In the genomic region with DNA sequence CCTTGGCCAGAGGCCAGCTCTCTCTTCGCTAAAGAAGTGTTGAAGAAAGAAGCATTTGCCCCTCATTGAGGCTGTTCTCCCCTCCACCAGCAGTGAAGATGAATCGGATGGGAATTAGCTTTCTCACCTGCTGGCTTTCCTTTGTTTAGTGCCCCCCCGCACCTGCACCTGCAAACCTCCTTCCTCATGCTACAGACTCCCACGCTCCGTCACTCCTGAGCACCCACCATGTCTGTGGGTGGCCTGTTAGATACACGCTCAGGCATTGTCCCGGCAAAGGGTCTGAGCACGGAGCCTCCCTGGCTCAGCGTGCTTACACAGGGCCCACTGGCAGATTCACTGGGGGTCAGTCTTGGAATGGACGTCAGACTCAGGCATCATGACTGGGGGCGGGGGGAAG, we compare ENCODE assay signal across 29 cellular contexts.
"Had no signal": no experiment of that assay in that cellular context is flagged by ENCODE, and none has a peak within 500 bp of the region (broad histone marks: within the 10 kb centered on the region; RNA-seq: fewer than 3 reads in every experiment).

No MANE protein-coding gene starts in this region.

- ATAC-seq: activated CD4-positive, alpha-beta T cell treated with anti-CD3 and anti-CD28 coated beads for 36 hours; activated CD8-positive, alpha-beta memory T cell treated with anti-CD3 and anti-CD28 coated beads, Interleukin-2, amount 10 ng/mL, durations not matched to agents 7 days and 5 days; activated CD8-positive, alpha-beta T cell treated with anti-CD3 and anti-CD28 coated beads, Interleukin-2, amount 10 ng/mL, durations not matched to agents 7 days and 5 days; activated naive CD8-positive, alpha-beta T cell treated with anti-CD3 and anti-CD28 coated beads, Interleukin-2, amount 50 U/mL, for 24 hours; gastroesophageal sphincter; left cardiac atrium; stimulated activated effector memory CD8-positive, alpha-beta T cell treated with anti-CD3 and anti-CD28 coated beads, Interleukin-12 subunit alpha, Interleukin-12 subunit beta, amount 100 ng/mL, for 72 hours had no signal

- DNase-seq: activated CD4-positive, alpha-beta T cell treated with anti-CD3 and anti-CD28 coated beads for 36 hours; activated CD4-positive, CD25-positive, alpha-beta regulatory T cell; activated CD8-positive, alpha-beta memory T cell treated with anti-CD3 and anti-CD28 coated beads, Interleukin-2, amount 10 ng/mL, durations not matched to agents 7 days and 5 days; activated CD8-positive, alpha-beta T cell treated with anti-CD3 and anti-CD28 coated beads, Interleukin-2, amount 10 ng/mL, durations not matched to agents 7 days and 5 days; activated naive CD8-positive, alpha-beta T cell treated with anti-CD3 and anti-CD28 coated beads, Interleukin-2, amount 50 U/mL, for 24 hours; activated T-cell treated with anti-CD3 and anti-CD28 coated beads, Interleukin-2, amount 50 U/mL, for 48 hours; amygdala; central memory CD4-positive, alpha-beta T cell; hippocampal formation; left cardiac atrium; naive B cell; nephron progenitor cell; ovary; retina; sigmoid colon; small intestine; stimulated activated CD4-positive, alpha-beta T cell treated with anti-CD3 and anti-CD28 coated beads, Interleukin-4, amount 100 ng/mL, for 24 hours; uterus had no signal

- H3K36me3 ChIP-seq: breast epithelium, gastroesophageal sphincter, ovary, prostate gland, sigmoid colon, uterus had no signal

- H3K4me3 Mint-ChIP-seq: activated CD4-positive, alpha-beta T cell treated with anti-CD3 and anti-CD28 coated beads for 36 hours; activated CD8-positive, alpha-beta memory T cell treated with anti-CD3 and anti-CD28 coated beads, Interleukin-2, amount 10 ng/mL, durations not matched to agents 7 days and 5 days; activated CD8-positive, alpha-beta T cell treated with anti-CD3 and anti-CD28 coated beads, Interleukin-2, amount 10 ng/mL, durations not matched to agents 7 days and 5 days; activated naive CD4-positive, alpha-beta T cell treated with anti-CD3 and anti-CD28 coated beads, Interleukin-2, amount 50 U/mL, for 24 hours; activated naive CD8-positive, alpha-beta T cell treated with anti-CD3 and anti-CD28 coated beads, Interleukin-2, amount 50 U/mL, for 24 hours; mesothelial cell of epicardium; nephron progenitor cell; stimulated activated effector memory CD8-positive, alpha-beta T cell treated with anti-CD3 and anti-CD28 coated beads, Interleukin-12 subunit alpha, Interleukin-12 subunit beta, amount 100 ng/mL, for 72 hours; stimulated activated naive CD8-positive, alpha-beta T cell treated with anti-CD3 and anti-CD28 coated beads, Interleukin-15, Interleukin-2, amounts not matched to agents 100 ng/mL and 50 ng/mL, for 24 hours; type B pancreatic cell had no signal

- H3K4me3 ChIP-seq: breast epithelium, gastroesophageal sphincter, ovary, prostate gland, sigmoid colon, uterus had no signal

- H3K27ac Mint-ChIP-seq: activated CD4-positive, alpha-beta T cell treated with anti-CD3 and anti-CD28 coated beads for 36 hours; activated CD8-positive, alpha-beta memory T cell treated with anti-CD3 and anti-CD28 coated beads, Interleukin-2, amount 10 ng/mL, durations not matched to agents 7 days and 5 days; activated CD8-positive, alpha-beta T cell treated with anti-CD3 and anti-CD28 coated beads, Interleukin-2, amount 10 ng/mL, durations not matched to agents 7 days and 5 days; activated naive CD4-positive, alpha-beta T cell treated with anti-CD3 and anti-CD28 coated beads, Interleukin-2, amount 50 U/mL, for 24 hours; activated naive CD8-positive, alpha-beta T cell treated with anti-CD3 and anti-CD28 coated beads, Interleukin-2, amount 50 U/mL, for 24 hours; activated T-helper 2 cell treated with anti-CD3 and anti-CD28 coated beads, Interferon-gamma antibody, Interleukin-2, Interleukin-4, amounts not matched to agents 10 μg/mL and 5 μg/mL and 100 μg/mL, durations not matched to agents 14 hours and 24 hours and 36 hours; mesothelial cell of epicardium; nephron progenitor cell; stimulated activated effector memory CD8-positive, alpha-beta T cell treated with anti-CD3 and anti-CD28 coated beads, Interleukin-12 subunit alpha, Interleukin-12 subunit beta, amount 100 ng/mL, for 72 hours; stimulated activated naive CD8-positive, alpha-beta T cell treated with anti-CD3 and anti-CD28 coated beads, Interleukin-15, Interleukin-2, amounts not matched to agents 100 ng/mL and 50 ng/mL, for 24 hours; type B pancreatic cell had no signal

- H3K9me3 Mint-ChIP-seq: activated naive CD4-positive, alpha-beta T cell treated with anti-CD3 and anti-CD28 coated beads, Interleukin-2, amount 50 U/mL, for 24 hours; activated naive CD8-positive, alpha-beta T cell treated with anti-CD3 and anti-CD28 coated beads, Interleukin-2, amount 50 U/mL, for 24 hours; activated T-helper 2 cell treated with anti-CD3 and anti-CD28 coated beads, Interferon-gamma antibody, Interleukin-2, Interleukin-4, amounts not matched to agents 10 μg/mL and 5 μg/mL and 100 μg/mL, durations not matched to agents 14 hours and 24 hours and 36 hours; mesothelial cell of epicardium; nephron progenitor cell; stimulated activated effector memory CD8-positive, alpha-beta T cell treated with anti-CD3 and anti-CD28 coated beads, Interleukin-12 subunit alpha, Interleukin-12 subunit beta, amount 100 ng/mL, for 72 hours; stimulated activated naive CD8-positive, alpha-beta T cell treated with anti-CD3 and anti-CD28 coated beads, Interleukin-15, Interleukin-2, amounts not matched to agents 100 ng/mL and 50 ng/mL, for 24 hours; type B pancreatic cell had no signal

- H3K36me3 Mint-ChIP-seq: activated CD8-positive, alpha-beta memory T cell treated with anti-CD3 and anti-CD28 coated beads, Interleukin-2, amount 10 ng/mL, durations not matched to agents 7 days and 5 days; activated naive CD4-positive, alpha-beta T cell treated with anti-CD3 and anti-CD28 coated beads, Interleukin-2, amount 50 U/mL, for 24 hours; mesothelial cell of epicardium; naive B cell; type B pancreatic cell had no signal

- H3K4me1 ChIP-seq: breast epithelium, gastroesophageal sphincter, prostate gland, sigmoid colon, uterus had no signal

- FAIRE-seq: endothelial cell of umbilical vein, keratinocyte, small intestine had no signal

- H3K27ac ChIP-seq: breast epithelium, gastroesophageal sphincter, ovary, prostate gland, sigmoid colon, uterus had no signal

- H3K9me3 ChIP-seq: breast epithelium, gastroesophageal sphincter, ovary, prostate gland, sigmoid colon, uterus had no signal

- H3K27me3 ChIP-seq: ovary, uterus had no signal

- H3K4me1 Mint-ChIP-seq: activated CD8-positive, alpha-beta memory T cell treated with anti-CD3 and anti-CD28 coated beads, Interleukin-2, amount 10 ng/mL, durations not matched to agents 7 days and 5 days; activated naive CD4-positive, alpha-beta T cell treated with anti-CD3 and anti-CD28 coated beads, Interleukin-2, amount 50 U/mL, for 24 hours; activated naive CD8-positive, alpha-beta T cell treated with anti-CD3 and anti-CD28 coated beads, Interleukin-2, amount 50 U/mL, for 24 hours had no signal
